In genomic region chr5:89827388-89827787, GRCh38 we compare ENCODE assay signal across 30 cellular contexts.
DNase-seq lines count a peak whose midpoint lies in the region; ATAC-seq, FAIRE-seq and TF ChIP-seq lines count a peak whose summit lies in the region.
"Had no signal": no experiment of that assay in that cellular context is flagged by ENCODE, and none has a peak within 500 bp of the region (broad histone marks: within the 10 kb centered on the region; RNA-seq: fewer than 3 reads in every experiment).

No MANE protein-coding gene starts in this region.

- H2AFZ ChIP-seq in K562 (ENCODE audit: low read depth, low read length) (no peak overlapping the region), neuronal stem cell (ENCODE audit: low read length) (peak overlapping the region; percentile 67)

- H3K27me3 ChIP-seq in MG63 (no peaks in the 10 kb centered on the region), K562 (ENCODE audit: control insufficient read depth in 2 of 2, insufficient read depth in 2 of 2, low read length in 2 of 2) (0 out of 5 replicates have a peak, but pooled peaks cover 0 to 5% of the 10 kb centered on the region in 2 experiments), neuronal stem cell (ENCODE audit: control insufficient read depth in 3 of 3, insufficient read depth in 3 of 3, low read depth in 1 of 3, low read length in 3 of 3) (no peaks in the 10 kb centered on the region), tibial artery (no peaks in the 10 kb centered on the region), esophagus muscularis mucosa (no peaks in the 10 kb centered on the region), tibial nerve (no peaks in the 10 kb centered on the region)
- H3K27me3 ChIP-seq: brain microvascular endothelial cell, esophagus squamous epithelium, gastroesophageal sphincter, pancreas, right atrium auricular region, testis, uterus had no signal

- TF ChIP-seq POLR2A in K562 (conservative IDR thresholded peaks at IDR 0.05) (no peak), esophagus muscularis mucosa (IDR thresholded peaks at IDR 0.05; ENCODE audit: low read depth) (no peak), tibial nerve (IDR thresholded peaks at IDR 0.05) (no peak)

- H3K4me1 ChIP-seq in K562 (replicated peaks in 1 of 2; ENCODE audit: control insufficient read depth in 2 of 2, insufficient read depth in 2 of 2, low read length in 2 of 2) (no peaks in the 10 kb centered on the region; a peak in 1 of 5 replicates), neuronal stem cell (ENCODE audit: control insufficient read depth in 2 of 2, insufficient read depth in 1 of 2, low read depth in 1 of 2, low read length in 2 of 2) (peaks cover 2 to 15% of the 10 kb centered on the region in 2 donors), tibial artery (peaks cover 0 to 14% (median 1%) of the 10 kb centered on the region in 4 donors), esophagus muscularis mucosa (no peaks in the 10 kb centered on the region), tibial nerve (no peaks in the 10 kb centered on the region)
- H3K4me1 ChIP-seq: esophagus squamous epithelium, gastroesophageal sphincter, pancreas, right atrium auricular region, testis, uterus had no signal

- CTCF ChIA-PET in K562 (lab: Yijun Ruan, JAX; ENCODE audit: low intra/inter-chr PET ratio), result no interaction called here

- no peaks in the 10 kb centered on the region for H3K36me3 ChIP-seq in MG63
- no peaks in the 10 kb centered on the region for H3K36me3 ChIP-seq in K562 (ENCODE audit: control insufficient read depth, insufficient read depth, low read length)
- no peaks in the 10 kb centered on the region for H3K36me3 ChIP-seq in neuronal stem cell (replicated peaks in 1 of 2; ENCODE audit: control insufficient read depth in 2 of 2, insufficient read depth in 2 of 2, low read length in 2 of 2)
- no peaks in the 10 kb centered on the region for H3K36me3 ChIP-seq in tibial artery
- no peaks in the 10 kb centered on the region for H3K36me3 ChIP-seq in esophagus muscularis mucosa
- H3K36me3 ChIP-seq in tibial nerve, result no peaks in the 10 kb centered on the region
- H3K36me3 ChIP-seq: brain microvascular endothelial cell, esophagus squamous epithelium, gastroesophageal sphincter, pancreas, right atrium auricular region, uterus had no signal

- no peak for TF ChIP-seq EP300 in K562 (IDR thresholded peaks at IDR 0.05; ENCODE audit: low read length)
- TF ChIP-seq EP300 in esophagus muscularis mucosa (IDR thresholded peaks at IDR 0.05), result no peak
- no peak for TF ChIP-seq EP300 in tibial nerve (IDR thresholded peaks at IDR 0.05)

- no peak for TF ChIP-seq RAD21 in K562 (CRISPR knock-in tag; conservative IDR thresholded peaks at IDR 0.05 in 1 of 2, IDR thresholded peaks at IDR 0.05 in 1 of 2)

- H3K9me3 ChIP-seq in MG63, result no peaks in the 10 kb centered on the region
- no peaks in the 10 kb centered on the region for H3K9me3 ChIP-seq in K562 (replicated peaks; ENCODE audit: control insufficient read depth, insufficient read depth, low read depth, low read length)
- H3K9me3 ChIP-seq in neuronal stem cell (replicated peaks in 1 of 2; ENCODE audit: control insufficient read depth in 2 of 2, insufficient read depth in 1 of 2, low read depth in 1 of 2, low read length in 2 of 2), result no peaks in the 10 kb centered on the region
- H3K9me3 ChIP-seq in tibial artery, result no peaks in the 10 kb centered on the region
- no peaks in the 10 kb centered on the region for H3K9me3 ChIP-seq in esophagus muscularis mucosa
- no peaks in the 10 kb centered on the region for H3K9me3 ChIP-seq in tibial nerve
- H3K9me3 ChIP-seq: esophagus squamous epithelium, gastroesophageal sphincter, pancreas, right atrium auricular region, SK-N-SH, testis, uterus had no signal

- ATAC-seq in K562, result no peak
- ATAC-seq: gastroesophageal sphincter, GM12878, natural killer cell, pancreas had no signal

- WGBS in K562 (ENCODE audit: insufficient coverage, low coverage, missing lambda C conversion rate), result under 1% methylated on average over 14 of the region's 14 CpGs
- no CpG with 5 or more reads among the region's 14 CpGs for WGBS in neuronal stem cell (ENCODE audit: extremely low coverage in 2 of 2, insufficient read length in 2 of 2, insufficient replicate concordance in 1 of 2), 2 donors
- 56% methylated on average over 13 of the region's 14 CpGs for WGBS in esophagus muscularis mucosa
- 66 to 74% methylated on average over 13 to 14 of the region's 14 CpGs for WGBS in tibial nerve, 2 donors

- H3K4me2 ChIP-seq in K562 (ENCODE audit: insufficient read depth, low read length), result peak overlapping the region; percentile 37; the same call in 1 of the 2 replicates
- H3K4me2 ChIP-seq in neuronal stem cell (ENCODE audit: insufficient read depth, low read length, poor library complexity, severe bottlenecking), result no peak overlapping the region
- H3K4me2 ChIP-seq: SK-N-SH had no signal

- no peak overlapping the region for H3K4ac ChIP-seq in neuronal stem cell (ENCODE audit: low read length)

- intact Hi-C loops in K562 (cut with micrococcal nuclease), result no loop called here
- intact Hi-C loops in tibial artery (cut with DNase I; ENCODE audit: low total_unique reads), result no loop called here
- intact Hi-C loops in esophagus muscularis mucosa (cut with DNase I), result no loop called here

- H2AK5ac ChIP-seq in neuronal stem cell (ENCODE audit: low read depth, low read length), result no peak overlapping the region

- H3K9me1 ChIP-seq in K562 (ENCODE audit: control insufficient read depth, insufficient read depth, low read length), result no peaks in the 10 kb centered on the region

- no TSS peak for BruUV-seq in K562 (replicated peaks; lab: Mats Ljungman, UMichigan)

- H2BK15ac ChIP-seq in neuronal stem cell (ENCODE audit: low read length), result no peak overlapping the region

- TF ChIP-seq CTCF in K562 (IDR thresholded peaks at IDR 0.05 in 2 of 3, conservative IDR thresholded peaks at IDR 0.05 in 1 of 3; ENCODE audit: insufficient read depth in 2 of 3, low read depth in 1 of 3, low read length in 3 of 3), result no peak
- no peak for TF ChIP-seq CTCF in tibial artery (IDR thresholded peaks at IDR 0.05)
- TF ChIP-seq CTCF in esophagus muscularis mucosa (IDR thresholded peaks at IDR 0.05), result no peak
- TF ChIP-seq CTCF in tibial nerve (IDR thresholded peaks at IDR 0.05), result no peak

- no peak overlapping the region for H3K14ac ChIP-seq in neuronal stem cell (ENCODE audit: low read length)

- FAIRE-seq in K562 (lab: Jason Lieb, UNC), result no peak
- FAIRE-seq: GM12878, pancreas had no signal

- no peak overlapping the region for H3K23ac ChIP-seq in neuronal stem cell (ENCODE audit: low read depth, low read length, poor library complexity)

- DNase-seq in MG63 (peak; percentile 15), K562 (ENCODE audit: extremely low read depth in 1 of 4, low spot score in 3 of 4) (no peak), neuronal stem cell (ENCODE audit: low spot score) (no peak), tibial artery (no peak), esophagus muscularis mucosa (ENCODE audit: extremely low spot score) (no peak), tibial nerve (ENCODE audit: low spot score in 2 of 2) (no peak)
- DNase-seq in activated CD4-positive, alpha-beta T cell treated with anti-CD3 and anti-CD28 coated beads, Interleukin-2, amount 50 U/mL, for 4 hours, result no peak
- DNase-seq: activated CD4-positive, alpha-beta memory T cell treated with anti-CD3 and anti-CD28 coated beads, Interleukin-2, amount 10 ng/mL, durations not matched to agents 7 days and 5 days; activated CD8-positive, alpha-beta memory T cell treated with anti-CD3 and anti-CD28 coated beads, Interleukin-2, amount 50 U/mL, for 4 hours; activated naive CD4-positive, alpha-beta T cell treated with anti-CD3 and anti-CD28 coated beads, Interleukin-2, amount 10 ng/mL, durations not matched to agents 7 days and 5 days; brain microvascular endothelial cell; C1 segment of cervical spinal cord; cerebellar nuclear complex; dermis blood vessel endothelial cell; DMS153; esophagus squamous epithelium; H7; IMR-90; natural killer cell; NCI-H2171; NCI-H510A; pancreas; SK-N-SH; stimulated activated CD4-positive, alpha-beta T cell treated with anti-CD3 and anti-CD28 coated beads, Interleukin-1b, Interleukin-23, amount 100 ng/mL, for 48 hours; testis; uterus had no signal

- no peaks in the 10 kb centered on the region for H3K79me2 ChIP-seq in K562 (ENCODE audit: control insufficient read depth, insufficient read depth, low read length)

- no peak overlapping the region for H2BK5ac ChIP-seq in neuronal stem cell (ENCODE audit: low read length)

- H4K8ac ChIP-seq in neuronal stem cell (ENCODE audit: low read depth, low read length), result no peak overlapping the region

- no peak overlapping the region for H2BK120ac ChIP-seq in neuronal stem cell (ENCODE audit: low read depth, low read length)

- peak overlapping the region in 1 of 2 experiments; percentile 31; a peak in 1 of 4 replicates for H3K9ac ChIP-seq in K562 (ENCODE audit: insufficient read depth in 1 of 2, low read depth in 2 of 2, low read length in 2 of 2)
- H3K9ac ChIP-seq in neuronal stem cell (ENCODE audit: low read depth, low read length, poor library complexity), result no peak overlapping the region
- H3K9ac ChIP-seq: SK-N-SH had no signal

- H4K91ac ChIP-seq in neuronal stem cell (ENCODE audit: low read depth, low read length, poor library complexity), result no peak overlapping the region

- peak overlapping the region; percentile 5 for H3K18ac ChIP-seq in neuronal stem cell (ENCODE audit: low read length)

- no peak overlapping the region for H3K27ac ChIP-seq in K562 (ENCODE audit: extremely low read depth, low read depth, low read length)
- H3K27ac ChIP-seq in neuronal stem cell (replicated peaks; ENCODE audit: low read length), result no peak overlapping the region
- H3K27ac ChIP-seq in tibial artery, result peak overlapping the region; percentile 16 to 33
- H3K27ac ChIP-seq in esophagus muscularis mucosa (replicated peaks in 1 of 4), result no peak overlapping the region
- no peak overlapping the region for H3K27ac ChIP-seq in tibial nerve
- H3K27ac ChIP-seq: brain microvascular endothelial cell, esophagus squamous epithelium, gastroesophageal sphincter, pancreas, right atrium auricular region, testis, uterus had no signal

- H3K79me1 ChIP-seq in neuronal stem cell (ENCODE audit: low read depth, low read length), result no peaks in the 10 kb centered on the region

- H4K20me1 ChIP-seq in K562 (replicated peaks; ENCODE audit: control insufficient read depth, insufficient read depth, low read length), result no peaks in the 10 kb centered on the region

- in situ Hi-C loops in K562 (cut with MboI), result no loop called here

- H3K4me3 ChIP-seq in MG63 (no peak overlapping the region), K562 (no peak overlapping the region), neuronal stem cell (ENCODE audit: low read length in 2 of 2) (no peak overlapping the region), tibial artery (peak overlapping the region; percentile 23 to 34), esophagus muscularis mucosa (peak overlapping the region in 1 of 4 donors; percentile 6), tibial nerve (no peak overlapping the region)
- H3K4me3 ChIP-seq: esophagus squamous epithelium, GM12878, lung, pancreas, right atrium auricular region, uterus had no signal

- POLR2A ChIA-PET in K562 (lab: Yijun Ruan, JAX), result interaction anchor here (0.8 to 1.0 kb wide), 2 partner anchors 11 to 26 kb away, joined by 3 read pairs; no protein-coding TSS in a partner anchor

- H2BK12ac ChIP-seq in neuronal stem cell (ENCODE audit: low read length), result no peak overlapping the region

TF ChIP-seq in K562, 482 proteins besides CTCF, POLR2A, EP300 and RAD21 (continues in another document):
- TF ChIP-seq TCF3 (CRISPR knock-in tag; IDR thresholded peaks at IDR 0.05) (no peak), POLR2AphosphoS2 (IDR thresholded peaks at IDR 0.05; ENCODE audit: low read length) (no peak)

Comparison
In these comparisons a context has a peak if more than half of its experiments do, and no peak if none do; other contexts are left out.
1. H3K4me3 ChIP-seq: peak in tibial artery (2 of 2); none in MG63 (single experiment), K562 (single experiment), neuronal stem cell (0 of 2) and tibial nerve (0 of 4).
2. H3K27ac ChIP-seq: peak in tibial artery (2 of 2); none in K562 (single experiment), neuronal stem cell (single experiment), esophagus muscularis mucosa (0 of 4) and tibial nerve (0 of 4).